22 cellular contexts compared by ENCODE assay signal in genomic region chr13:111480976-111481375, GRCh38.
DNase-seq lines count a peak whose midpoint lies in the region; TF ChIP-seq lines count a peak whose summit lies in the region.
"Had no signal": no experiment of that assay in that cellular context is flagged by ENCODE, and none has a peak within 500 bp of the region (broad histone marks: within the 10 kb centered on the region; RNA-seq: fewer than 3 reads in every experiment).

No MANE protein-coding gene starts in this region.

- H3K9ac ChIP-seq in SK-N-SH, result no peak overlapping the region
- H3K9ac ChIP-seq: BLaER1 had no signal

- H3K27me3 ChIP-seq in SK-N-SH (ENCODE audit: insufficient read depth), result peaks cover 33% of the 10 kb centered on the region
- H3K27me3 ChIP-seq: BLaER1, vagina had no signal

- no peak overlapping the region for H3K4me2 ChIP-seq in SK-N-SH
- H3K4me2 ChIP-seq: BLaER1 had no signal

- no peaks in the 10 kb centered on the region for H3K9me2 ChIP-seq in SK-N-SH

- intact Hi-C loops in posterior vena cava (cut with DNase I), result loop anchor here in 1 of 2 donors (10.0 kb wide), 1 partner anchor 1124 kb away; no protein-coding TSS in a partner anchor

- CTCF ChIA-PET in SK-N-SH (lab: Yijun Ruan, JAX), result interaction anchor here (2.8 kb wide), 1 partner anchor 962 kb away, joined by 8 read pairs; no protein-coding TSS in a partner anchor

- H3F3A ChIP-seq in SK-N-SH (replicated peaks; ENCODE audit: insufficient read depth), result no peaks in the 10 kb centered on the region

- no peaks in the 10 kb centered on the region for H4K20me1 ChIP-seq in SK-N-SH (ENCODE audit: insufficient read depth)
- H4K20me1 ChIP-seq: BLaER1 had no signal

- H3K36me3 ChIP-seq in SK-N-SH (replicated peaks in 1 of 2; ENCODE audit: control insufficient read depth in 1 of 2, insufficient read depth in 2 of 2, low read length in 1 of 2), result no peaks in the 10 kb centered on the region
- H3K36me3 ChIP-seq: BLaER1, HAP-1, heart right ventricle, vagina had no signal

- TF ChIP-seq RAD21 in SK-N-SH (IDR thresholded peaks at IDR 0.05; ENCODE audit: low read length), result no peak

- POLR2A ChIA-PET in SK-N-SH (lab: Yijun Ruan, JAX), result no interaction called here

- no peaks in the 10 kb centered on the region for H3K9me3 ChIP-seq in SK-N-SH
- H3K9me3 ChIP-seq: HAP-1, vagina had no signal

- WGBS in SK-N-SH (ENCODE audit: low lambda C conversion rate), result 1% methylated on average over 10 of the region's 11 CpGs

- H2AFZ ChIP-seq in SK-N-SH (ENCODE audit: low read depth), result no peak overlapping the region

- DNase-seq in COR-L47 (lab: John Stamatoyannopoulos, UW) (peak; percentile 99), NCI-H1417 treated with DMSO at 0.1 percent for 48 hours (lab: John Stamatoyannopoulos, UW) (peak; percentile 98), NCI-H345 (lab: John Stamatoyannopoulos, UW) (peak; percentile 94), islet precursor cell (peak; percentile 35), posterior vena cava (ENCODE audit: low spot score) (no peak), SK-N-SH (no peak), germinal center (ENCODE audit: low spot score) (no peak), NCI-H446 treated with DMSO at 0.1 percent for 48 hours (lab: John Stamatoyannopoulos, UW) (no peak)
- DNase-seq: activated B cell treated with CpG ODN at 0.5 μM for 24 hours; activated CD8-positive, alpha-beta T cell treated with anti-CD3 and anti-CD28 coated beads for 36 hours; activated naive CD4-positive, alpha-beta T cell treated with Interleukin-2 at 50 U/mL for 16 hours; activated T-cell treated with anti-CD3 and anti-CD28 coated beads, Interleukin-2, amount 50 U/mL, for 24 hours; Calu3; central memory CD4-positive, alpha-beta T cell; dorsolateral prefrontal cortex; heart right ventricle; KG1; NCI-H446; substantia nigra had no signal

- TF ChIP-seq CTCF in SK-N-SH (IDR thresholded peaks at IDR 0.05), result no peak

- no peaks in the 10 kb centered on the region for H3K79me2 ChIP-seq in SK-N-SH (ENCODE audit: insufficient read depth)

- no peak for TF ChIP-seq EP300 in SK-N-SH (IDR thresholded peaks at IDR 0.05; ENCODE audit: borderline replicate concordance in 1 of 2, low read depth in 1 of 2, low read length in 1 of 2)

- H3K4me1 ChIP-seq in SK-N-SH (ENCODE audit: control insufficient read depth in 1 of 2, insufficient read depth in 2 of 2, low read depth in 1 of 2, low read length in 1 of 2), result no peaks in the 10 kb centered on the region
- H3K4me1 ChIP-seq: HAP-1, heart right ventricle, vagina had no signal

- no peak overlapping the region for H3K4me3 ChIP-seq in SK-N-SH (ENCODE audit: low read depth in 2 of 2, low read length in 1 of 2)
- H3K4me3 ChIP-seq: BLaER1, dorsolateral prefrontal cortex, HAP-1, heart right ventricle, vagina had no signal

- no peak overlapping the region for H3K27ac ChIP-seq in SK-N-SH (ENCODE audit: low read depth in 2 of 2, low read length in 1 of 2)
- H3K27ac ChIP-seq: BLaER1, dorsolateral prefrontal cortex, heart right ventricle, vagina had no signal

TF ChIP-seq in SK-N-SH, 30 proteins besides CTCF, POLR2A, EP300 and RAD21:
- TF ChIP-seq TAF1 (IDR thresholded peaks at IDR 0.05; ENCODE audit: borderline replicate concordance, low read depth, low read length), result no peak
- TF ChIP-seq FOSL2 (IDR thresholded peaks at IDR 0.05; ENCODE audit: borderline replicate concordance, low read depth), result no peak
- no peak for TF ChIP-seq SIN3A (IDR thresholded peaks at IDR 0.05; ENCODE audit: borderline replicate concordance, low read depth, low read length)
- TF ChIP-seq JUND (IDR thresholded peaks at IDR 0.05), result no peak
- no peak for TF ChIP-seq USF1 (IDR thresholded peaks at IDR 0.05; ENCODE audit: borderline replicate concordance, low read depth)
- TF ChIP-seq, protein P1, sequence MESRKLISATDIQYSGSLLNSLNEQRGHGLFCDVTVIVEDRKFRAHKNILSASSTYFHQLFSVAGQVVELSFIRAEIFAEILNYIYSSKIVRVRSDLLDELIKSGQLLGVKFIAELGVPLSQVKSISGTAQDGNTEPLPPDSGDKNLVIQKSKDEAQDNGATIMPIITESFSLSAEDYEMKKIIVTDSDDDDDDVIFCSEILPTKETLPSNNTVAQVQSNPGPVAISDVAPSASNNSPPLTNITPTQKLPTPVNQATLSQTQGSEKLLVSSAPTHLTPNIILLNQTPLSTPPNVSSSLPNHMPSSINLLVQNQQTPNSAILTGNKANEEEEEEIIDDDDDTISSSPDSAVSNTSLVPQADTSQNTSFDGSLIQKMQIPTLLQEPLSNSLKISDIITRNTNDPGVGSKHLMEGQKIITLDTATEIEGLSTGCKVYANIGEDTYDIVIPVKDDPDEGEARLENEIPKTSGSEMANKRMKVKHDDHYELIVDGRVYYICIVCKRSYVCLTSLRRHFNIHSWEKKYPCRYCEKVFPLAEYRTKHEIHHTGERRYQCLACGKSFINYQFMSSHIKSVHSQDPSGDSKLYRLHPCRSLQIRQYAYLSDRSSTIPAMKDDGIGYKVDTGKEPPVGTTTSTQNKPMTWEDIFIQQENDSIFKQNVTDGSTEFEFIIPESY (IDR thresholded peaks at IDR 0.05; ENCODE audit: borderline replicate concordance, low read depth), result no peak
- no peak for TF ChIP-seq YY1 (IDR thresholded peaks at IDR 0.05; ENCODE audit: low read depth)
- TF ChIP-seq MAX (IDR thresholded peaks at IDR 0.05; ENCODE audit: low read depth), result no peak
- no peak for TF ChIP-seq MEF2A (IDR thresholded peaks at IDR 0.05; ENCODE audit: borderline replicate concordance, low read depth)
- TF ChIP-seq NFIC (IDR thresholded peaks at IDR 0.05; ENCODE audit: borderline replicate concordance), result no peak
- TF ChIP-seq EZH2phosphoT487 (IDR thresholded peaks at IDR 0.05; ENCODE audit: borderline replicate concordance, low read depth), result no peak
- TF ChIP-seq, protein P2, sequence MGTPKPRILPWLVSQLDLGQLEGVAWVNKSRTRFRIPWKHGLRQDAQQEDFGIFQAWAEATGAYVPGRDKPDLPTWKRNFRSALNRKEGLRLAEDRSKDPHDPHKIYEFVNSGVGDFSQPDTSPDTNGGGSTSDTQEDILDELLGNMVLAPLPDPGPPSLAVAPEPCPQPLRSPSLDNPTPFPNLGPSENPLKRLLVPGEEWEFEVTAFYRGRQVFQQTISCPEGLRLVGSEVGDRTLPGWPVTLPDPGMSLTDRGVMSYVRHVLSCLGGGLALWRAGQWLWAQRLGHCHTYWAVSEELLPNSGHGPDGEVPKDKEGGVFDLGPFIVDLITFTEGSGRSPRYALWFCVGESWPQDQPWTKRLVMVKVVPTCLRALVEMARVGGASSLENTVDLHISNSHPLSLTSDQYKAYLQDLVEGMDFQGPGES (IDR thresholded peaks at IDR 0.05; ENCODE audit: low read depth, low read length), result no peak
- TF ChIP-seq RFX5 (IDR thresholded peaks at IDR 0.05; ENCODE audit: low read length), result no peak
- no peak for TF ChIP-seq TCF12 (IDR thresholded peaks at IDR 0.05)
- TF ChIP-seq, protein P3, sequence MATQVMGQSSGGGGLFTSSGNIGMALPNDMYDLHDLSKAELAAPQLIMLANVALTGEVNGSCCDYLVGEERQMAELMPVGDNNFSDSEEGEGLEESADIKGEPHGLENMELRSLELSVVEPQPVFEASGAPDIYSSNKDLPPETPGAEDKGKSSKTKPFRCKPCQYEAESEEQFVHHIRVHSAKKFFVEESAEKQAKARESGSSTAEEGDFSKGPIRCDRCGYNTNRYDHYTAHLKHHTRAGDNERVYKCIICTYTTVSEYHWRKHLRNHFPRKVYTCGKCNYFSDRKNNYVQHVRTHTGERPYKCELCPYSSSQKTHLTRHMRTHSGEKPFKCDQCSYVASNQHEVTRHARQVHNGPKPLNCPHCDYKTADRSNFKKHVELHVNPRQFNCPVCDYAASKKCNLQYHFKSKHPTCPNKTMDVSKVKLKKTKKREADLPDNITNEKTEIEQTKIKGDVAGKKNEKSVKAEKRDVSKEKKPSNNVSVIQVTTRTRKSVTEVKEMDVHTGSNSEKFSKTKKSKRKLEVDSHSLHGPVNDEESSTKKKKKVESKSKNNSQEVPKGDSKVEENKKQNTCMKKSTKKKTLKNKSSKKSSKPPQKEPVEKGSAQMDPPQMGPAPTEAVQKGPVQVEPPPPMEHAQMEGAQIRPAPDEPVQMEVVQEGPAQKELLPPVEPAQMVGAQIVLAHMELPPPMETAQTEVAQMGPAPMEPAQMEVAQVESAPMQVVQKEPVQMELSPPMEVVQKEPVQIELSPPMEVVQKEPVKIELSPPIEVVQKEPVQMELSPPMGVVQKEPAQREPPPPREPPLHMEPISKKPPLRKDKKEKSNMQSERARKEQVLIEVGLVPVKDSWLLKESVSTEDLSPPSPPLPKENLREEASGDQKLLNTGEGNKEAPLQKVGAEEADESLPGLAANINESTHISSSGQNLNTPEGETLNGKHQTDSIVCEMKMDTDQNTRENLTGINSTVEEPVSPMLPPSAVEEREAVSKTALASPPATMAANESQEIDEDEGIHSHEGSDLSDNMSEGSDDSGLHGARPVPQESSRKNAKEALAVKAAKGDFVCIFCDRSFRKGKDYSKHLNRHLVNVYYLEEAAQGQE (IDR thresholded peaks at IDR 0.05; ENCODE audit: low read depth, low read length), result no peak
- TF ChIP-seq RXRA (IDR thresholded peaks at IDR 0.05; ENCODE audit: borderline replicate concordance, low read depth), result no peak
- no peak for TF ChIP-seq GATA2 (CRISPR knock-in tag; IDR thresholded peaks at IDR 0.05)
- no peak for TF ChIP-seq NRF1 (IDR thresholded peaks at IDR 0.05; ENCODE audit: low read depth, low read length)
- TF ChIP-seq ELF1 (IDR thresholded peaks at IDR 0.05), result no peak
TF ChIP-seq in SK-N-SH: peak in this region for 0.

Comparison
In these comparisons a context has a peak if more than half of its experiments do, and no peak if none do; other contexts are left out.
1. DNase-seq: peak in COR-L47 (single experiment), NCI-H1417 treated with DMSO at 0.1 percent for 48 hours (single experiment), NCI-H345 (single experiment) and islet precursor cell (single experiment); none in posterior vena cava (single experiment), SK-N-SH (single experiment), germinal center (single experiment) and NCI-H446 treated with DMSO at 0.1 percent for 48 hours (single experiment).